2 cellular contexts compared by ENCODE assay signal in the genomic region with DNA sequence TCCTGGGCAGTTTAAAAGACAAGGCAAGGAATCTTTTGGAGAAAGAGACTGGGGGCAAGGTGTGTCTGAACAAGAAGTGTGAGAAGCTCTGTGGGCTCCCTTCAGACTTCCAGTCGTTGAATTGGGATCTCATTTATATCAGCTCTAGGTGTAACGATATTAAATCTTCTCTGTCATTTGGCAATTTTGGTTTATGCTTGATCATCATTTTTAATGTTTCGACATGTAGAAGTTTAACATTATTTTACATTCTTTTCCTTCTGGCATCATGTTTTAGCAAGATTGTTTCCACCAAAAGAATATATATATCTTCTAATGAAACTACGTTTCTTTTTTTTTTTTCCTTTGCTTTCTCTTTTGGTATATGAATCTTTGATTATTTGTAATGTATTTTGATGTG.
TF ChIP-seq lines count a peak whose summit lies in the region.

No MANE protein-coding gene starts in this region.

TF ChIP-seq in HepG2, 621 proteins besides CTCF, POLR2A, EP300 and RAD21:
- peak; percentile 93 for TF ChIP-seq MAFF (IDR thresholded peaks at IDR 0.05; ENCODE audit: low read depth, low read length)
- no peak for TF ChIP-seq NPAS2 (CRISPR knock-in tag; IDR thresholded peaks at IDR 0.05; ENCODE audit: borderline replicate concordance)
- TF ChIP-seq, protein P1, sequence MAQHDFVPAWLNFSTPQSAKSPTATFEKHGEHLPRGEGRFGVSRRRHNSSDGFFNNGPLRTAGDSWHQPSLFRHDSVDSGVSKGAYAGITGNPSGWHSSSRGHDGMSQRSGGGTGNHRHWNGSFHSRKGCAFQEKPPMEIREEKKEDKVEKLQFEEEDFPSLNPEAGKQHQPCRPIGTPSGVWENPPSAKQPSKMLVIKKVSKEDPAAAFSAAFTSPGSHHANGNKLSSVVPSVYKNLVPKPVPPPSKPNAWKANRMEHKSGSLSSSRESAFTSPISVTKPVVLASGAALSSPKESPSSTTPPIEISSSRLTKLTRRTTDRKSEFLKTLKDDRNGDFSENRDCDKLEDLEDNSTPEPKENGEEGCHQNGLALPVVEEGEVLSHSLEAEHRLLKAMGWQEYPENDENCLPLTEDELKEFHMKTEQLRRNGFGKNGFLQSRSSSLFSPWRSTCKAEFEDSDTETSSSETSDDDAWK (CRISPR knock-in tag; IDR thresholded peaks at IDR 0.05): no peak
- TF ChIP-seq MAFK (conservative IDR thresholded peaks at IDR 0.05 in 1 of 2, IDR thresholded peaks at IDR 0.05 in 1 of 2; ENCODE audit: low read length in 2 of 2): peak; percentile 93 to 94
- TF ChIP-seq PHB2 (IDR thresholded peaks at IDR 0.05; ENCODE audit: partially characterized antibody): no peak

TF ChIP-seq in K562, 482 proteins besides CTCF, POLR2A, EP300 and RAD21:
- TF ChIP-seq MAFK (IDR thresholded peaks at IDR 0.05; ENCODE audit: low read length): peak; percentile 72
- peak; percentile 85 for TF ChIP-seq C11orf30 (IDR thresholded peaks at IDR 0.05; ENCODE audit: low read depth)
- TF ChIP-seq MAFG (tag; conservative IDR thresholded peaks at IDR 0.05): peak; percentile 73
- TF ChIP-seq MAFF (IDR thresholded peaks at IDR 0.05; ENCODE audit: low read length): peak; percentile 76
- no peak for TF ChIP-seq TBL1XR1 (IDR thresholded peaks at IDR 0.05; ENCODE audit: low read length in 2 of 2)
- no peak for TF ChIP-seq MCM7 (IDR thresholded peaks at IDR 0.05)
- peak; percentile 96 for TF ChIP-seq ZNF316 (IDR thresholded peaks at IDR 0.05)
